ENCODE assay signal across 1 cellular context in genomic region chr11:96341237-96342130, GRCh38.
TF ChIP-seq lines count a peak whose summit lies in the region.

No MANE protein-coding gene starts in this region.

TF ChIP-seq in IMR-90, 13 proteins besides CTCF, POLR2A, EP300 and RAD21 (continued from another document):
- no peak for TF ChIP-seq USF2 (IDR thresholded peaks at IDR 0.05; ENCODE audit: low read depth, low read length)
- TF ChIP-seq RFX5 (IDR thresholded peaks at IDR 0.05; ENCODE audit: low read depth, low read length): no peak
- peak; percentile 28 for TF ChIP-seq SMC3 (IDR thresholded peaks at IDR 0.05; ENCODE audit: low read depth, low read length)
- no peak for TF ChIP-seq BHLHE40 (IDR thresholded peaks at IDR 0.05; ENCODE audit: low read depth, low read length)
- TF ChIP-seq CHD1 (IDR thresholded peaks at IDR 0.05; ENCODE audit: low read depth, low read length): no peak
- TF ChIP-seq MAFK (IDR thresholded peaks at IDR 0.05; ENCODE audit: low read depth, low read length): no peak
- no peak for TF ChIP-seq MXI1 (IDR thresholded peaks at IDR 0.05; ENCODE audit: borderline replicate concordance, low read depth, low read length)
- TF ChIP-seq RCOR1 (IDR thresholded peaks at IDR 0.05; ENCODE audit: insufficient replicate concordance, low read length): no peak
- TF ChIP-seq ELK1 (IDR thresholded peaks at IDR 0.05; ENCODE audit: borderline replicate concordance, low read depth, low read length): no peak
- no peak for TF ChIP-seq CEBPB (IDR thresholded peaks at IDR 0.05; ENCODE audit: low read depth, low read length)
- TF ChIP-seq NFE2L2 (IDR thresholded peaks at IDR 0.05; ENCODE audit: low read depth, low read length): no peak
